ENCODE assay signal across 28 cellular contexts in genomic region chr14:74977901-74978385, GRCh38. TPM values are rescaled to one million over a fixed set of nuclear protein-coding genes. Genes with fewer than 3 reads are reported as not detected.
DNase-seq lines count a peak whose midpoint lies in the region; ATAC-seq, FAIRE-seq and TF ChIP-seq lines count a peak whose summit lies in the region.
"Had no signal": no experiment of that assay in that cellular context is flagged by ENCODE, and none has a peak within 500 bp of the region (broad histone marks: within the 10 kb centered on the region; RNA-seq: fewer than 3 reads in every experiment).

No MANE protein-coding gene starts in this region.

- no peak for ATAC-seq in GM21717 (IDR thresholded peaks at IDR 0.05; ENCODE audit: unreplicated experiment)
- ATAC-seq: activated CD4-positive, CD25-positive, alpha-beta regulatory T cell treated with anti-CD3 and anti-CD28 coated beads, Interleukin-2, amount 50 U/mL, for 24 hours; gastrocnemius medialis; GM12878; K562; right lobe of liver; Right ventricle myocardium inferior had no signal

- H3K36me3 Mint-ChIP-seq in brain, result no peaks in the 10 kb centered on the region
- H3K36me3 Mint-ChIP-seq in nephron (ENCODE audit: low read depth), result no peaks in the 10 kb centered on the region
- no peaks in the 10 kb centered on the region for H3K36me3 Mint-ChIP-seq in type B pancreatic cell

- peak; percentile 87 for FAIRE-seq in HTR-8/SVneo (lab: Jason Lieb, UNC)
- FAIRE-seq: GM12878, K562 had no signal

- H3K27ac Mint-ChIP-seq in brain, result peak overlapping the region in 4 of 5 experiments; percentile 60 to 72 (median 64)
- H3K27ac Mint-ChIP-seq in nephron, result peak overlapping the region; percentile 77 to 95 (median 88)
- H3K27ac Mint-ChIP-seq in type B pancreatic cell, result peak overlapping the region; percentile 65
- H3K27ac Mint-ChIP-seq: activated T-helper 1 cell treated with anti-CD3 and anti-CD28 coated beads, Interleukin-12 subunit alpha, Interleukin-12 subunit beta, Interleukin-2, Interleukin-4 antibody, amounts not matched to agents 30 ng/mL and 10 ng/mL and 1 ng/mL, durations not matched to agents 14 hours and 24 hours and 36 hours had no signal

- peak overlapping the region in 1 of 5 experiments; percentile 39 for H3K4me3 Mint-ChIP-seq in brain
- H3K4me3 Mint-ChIP-seq in nephron, result no peak overlapping the region
- H3K4me3 Mint-ChIP-seq in type B pancreatic cell, result peak overlapping the region; percentile 67
- H3K4me3 Mint-ChIP-seq: activated T-helper 1 cell treated with anti-CD3 and anti-CD28 coated beads, Interleukin-12 subunit alpha, Interleukin-12 subunit beta, Interleukin-2, Interleukin-4 antibody, amounts not matched to agents 30 ng/mL and 10 ng/mL and 1 ng/mL, durations not matched to agents 14 hours and 24 hours and 36 hours had no signal

- DNase-seq in HTR-8/SVneo (ENCODE audit: insufficient read length, low spot score) (no peak), type B pancreatic cell (ENCODE audit: extremely low spot score, unreplicated experiment) (peak; percentile 60), LoVo (ENCODE audit: low spot score) (no peak), OCI-M1 (lab: John Stamatoyannopoulos, UW) (no peak)
- DNase-seq: activated CD4-positive, alpha-beta T cell treated with anti-CD3 and anti-CD28 coated beads, Interleukin-2, amount 50 U/mL, for 48 hours; activated naive CD4-positive, alpha-beta T cell treated with Interleukin-2 at 50 U/mL for 16 hours; amniotic stem cell; C1 segment of cervical spinal cord; gastrocnemius medialis; HCEC 1CT; NCI-H1105 treated with DMSO at 0.1 percent for 48 hours; NCI-H187 treated with DMSO at 0.1 percent for 48 hours; NCI-H2171 treated with DMSO at 0.1 percent for 48 hours; NCI-H510A treated with DMSO at 0.1 percent for 48 hours; spleen; stomach; T-helper 2 cell; thyroid gland had no signal

- H3K4me1 Mint-ChIP-seq in brain, result peaks cover 67% of the 10 kb centered on the region
- H3K4me1 Mint-ChIP-seq in nephron, result peaks cover 84% of the 10 kb centered on the region
- peaks cover 56% of the 10 kb centered on the region for H3K4me1 Mint-ChIP-seq in type B pancreatic cell (ENCODE audit: unreplicated experiment)

- H3K27me3 Mint-ChIP-seq in brain (peaks cover 8% of the 10 kb centered on the region), nephron (ENCODE audit: low read depth) (peaks cover 8% of the 10 kb centered on the region), type B pancreatic cell (peaks cover 15% of the 10 kb centered on the region)

- TF ChIP-seq CTCF in brain (conservative IDR thresholded peaks at IDR 0.05) (no peak), nephron (IDR thresholded peaks at IDR 0.05; ENCODE audit: unreplicated experiment in 3 of 3) (no peak), type B pancreatic cell (conservative IDR thresholded peaks at IDR 0.05) (no peak)

- H3K9me3 Mint-ChIP-seq in brain, result no peaks in the 10 kb centered on the region
- no peaks in the 10 kb centered on the region for H3K9me3 Mint-ChIP-seq in nephron
- no peaks in the 10 kb centered on the region for H3K9me3 Mint-ChIP-seq in type B pancreatic cell
- H3K9me3 Mint-ChIP-seq: activated T-helper 1 cell treated with anti-CD3 and anti-CD28 coated beads, Interleukin-12 subunit alpha, Interleukin-12 subunit beta, Interleukin-2, Interleukin-4 antibody, amounts not matched to agents 30 ng/mL and 10 ng/mL and 1 ng/mL, durations not matched to agents 14 hours and 24 hours and 36 hours had no signal

RNA-seq across cellular contexts. Expression of gene PGF, which starts 22.5 kb away (rescaled TPM):
- 21.8 TPM for polyA plus RNA-seq in brain (ENCODE audit: insufficient read depth, low read depth, low replicate concordance)
- 8.4 and 16.8 TPM in 2 replicates for total RNA-seq in type B pancreatic cell (ENCODE audit: low replicate concordance)
- polyA plus RNA-seq: neural cell had no signal

RNA-seq across cellular contexts. Expression of gene EIF2B2, which starts 24.8 kb away (rescaled TPM):
- polyA plus RNA-seq in brain (ENCODE audit: insufficient read depth, low read depth, low replicate concordance), result 98.5 TPM
- total RNA-seq in type B pancreatic cell (ENCODE audit: low replicate concordance), result 36.5 and 45.0 TPM in 2 replicates

RNA-seq across cellular contexts. Expression of gene RPS6KL1, which starts 54.9 kb away (rescaled TPM):
- 35.8 TPM for polyA plus RNA-seq in brain (ENCODE audit: insufficient read depth, low read depth, low replicate concordance)
- 5.3 and 7.5 TPM in 2 replicates for total RNA-seq in type B pancreatic cell (ENCODE audit: low replicate concordance)
